ENCODE assay signal across 18 cellular contexts in genomic region chr6:7060769-7061516, GRCh38. TPM values are rescaled to one million over a fixed set of nuclear protein-coding genes. Genes with fewer than 3 reads are reported as not detected.
A peak's percentile ranks its signal among the peaks of the same experiment; 100 is the strongest.
DNase-seq lines count a peak whose midpoint lies in the region; ATAC-seq and TF ChIP-seq lines count a peak whose summit lies in the region.
"Had no signal": no experiment of that assay in that cellular context is flagged by ENCODE, and none has a peak within 500 bp of the region (broad histone marks: within the 10 kb centered on the region; RNA-seq: fewer than 3 reads in every experiment).

No MANE protein-coding gene starts in this region.

- intact Hi-C loops in lower lobe of right lung (cut with DNase I) = no loop called here
- intact Hi-C loops in activated CD8-positive, alpha-beta T cell treated with anti-CD3 and anti-CD28 coated beads for 36 hours (cut with micrococcal nuclease) = no loop called here

- H3K36me3 ChIP-seq in lower lobe of right lung (no peaks in the 10 kb centered on the region), urinary bladder (ENCODE audit: insufficient read depth) (no peaks in the 10 kb centered on the region)
- H3K36me3 ChIP-seq in effector memory CD4-positive, alpha-beta T cell (ENCODE audit: control insufficient read depth, insufficient read depth, low read length) = no peaks in the 10 kb centered on the region
- H3K36me3 ChIP-seq: tibial artery had no signal

- H3K36me3 Mint-ChIP-seq in activated CD8-positive, alpha-beta T cell treated with anti-CD3 and anti-CD28 coated beads for 36 hours (ENCODE audit: low read depth) = no peaks in the 10 kb centered on the region
- no peaks in the 10 kb centered on the region for H3K36me3 Mint-ChIP-seq in activated naive CD4-positive, alpha-beta T cell treated with anti-CD3 and anti-CD28 coated beads, Interleukin-2, amount 50 U/mL, for 72 hours

- no peaks in the 10 kb centered on the region for H3K9me3 Mint-ChIP-seq in activated CD8-positive, alpha-beta T cell treated with anti-CD3 and anti-CD28 coated beads for 36 hours
- H3K9me3 Mint-ChIP-seq in activated naive CD4-positive, alpha-beta T cell treated with anti-CD3 and anti-CD28 coated beads, Interleukin-2, amount 50 U/mL, for 72 hours = no peaks in the 10 kb centered on the region
- H3K9me3 Mint-ChIP-seq: CD4-positive, alpha-beta T cell had no signal

- H3K4me3 Mint-ChIP-seq in activated CD8-positive, alpha-beta T cell treated with anti-CD3 and anti-CD28 coated beads for 36 hours = no peak overlapping the region
- H3K4me3 Mint-ChIP-seq: CD4-positive, alpha-beta T cell had no signal

- no peak overlapping the region for H3K4me3 ChIP-seq in lower lobe of right lung
- H3K4me3 ChIP-seq in urinary bladder (ENCODE audit: low read depth, low read length) = no peak overlapping the region
- no peak overlapping the region for H3K4me3 ChIP-seq in effector memory CD4-positive, alpha-beta T cell (ENCODE audit: insufficient read depth, low read depth, low read length, poor library complexity, severe bottlenecking)
- H3K4me3 ChIP-seq: tibial artery had no signal

- DNase-seq in NCI-H510A treated with DMSO at 0.1 percent for 48 hours (lab: John Stamatoyannopoulos, UW) = peak; percentile 62
- no peak for DNase-seq in NCI-H510A (lab: John Stamatoyannopoulos, UW)
- peak; percentile 46 to 64 for DNase-seq in T47D (ENCODE audit: low read depth in 1 of 2, low spot score in 1 of 2)
- no peak for DNase-seq in lower lobe of right lung
- no peak for DNase-seq in activated CD8-positive, alpha-beta T cell treated with anti-CD3 and anti-CD28 coated beads for 36 hours
- no peak for DNase-seq in effector memory CD4-positive, alpha-beta T cell
- DNase-seq in activated naive CD4-positive, alpha-beta T cell treated with anti-CD3 and anti-CD28 coated beads, Interleukin-2, amount 50 U/mL, for 72 hours (ENCODE audit: low spot score in 2 of 2) = no peak
- DNase-seq: activated effector memory CD4-positive, alpha-beta T cell treated with Interleukin-2 at 50 U/mL for 16 hours; CD4-positive, alpha-beta T cell; DND-41; foreskin melanocyte; KBM-7; NCI-H1092; NCI-H2171 treated with DMSO at 0.1 percent for 48 hours; tibial artery had no signal

- ATAC-seq in lower lobe of right lung = peak in 1 of 2 donors; percentile 39
- no peak for ATAC-seq in activated CD8-positive, alpha-beta T cell treated with anti-CD3 and anti-CD28 coated beads for 36 hours
- no peak for ATAC-seq in activated naive CD4-positive, alpha-beta T cell treated with anti-CD3 and anti-CD28 coated beads, Interleukin-2, amount 50 U/mL, for 72 hours
- ATAC-seq: left lobe of liver, Right ventricle myocardium inferior had no signal

- CTCF ChIA-PET in activated CD8-positive, alpha-beta T cell treated with anti-CD3 and anti-CD28 coated beads for 36 hours (lab: Charles Lee) = interaction anchor here (1.8 kb wide), 1 partner anchor 183 kb away, joined by 5 read pairs; no protein-coding TSS in a partner anchor

- TF ChIP-seq CTCF in lower lobe of right lung (IDR thresholded peaks at IDR 0.05) = no peak
- TF ChIP-seq CTCF in activated CD8-positive, alpha-beta T cell treated with anti-CD3 and anti-CD28 coated beads for 36 hours (IDR thresholded peaks at IDR 0.05) = no peak

- H3K27me3 ChIP-seq in lower lobe of right lung (ENCODE audit: low read depth) = no peaks in the 10 kb centered on the region
- no peaks in the 10 kb centered on the region for H3K27me3 ChIP-seq in effector memory CD4-positive, alpha-beta T cell (replicated peaks; ENCODE audit: control insufficient read depth, insufficient read depth, low read length, poor library complexity, severe bottlenecking)
- H3K27me3 ChIP-seq: tibial artery had no signal

- H3K27me3 Mint-ChIP-seq in activated CD8-positive, alpha-beta T cell treated with anti-CD3 and anti-CD28 coated beads for 36 hours = no peaks in the 10 kb centered on the region
- H3K27me3 Mint-ChIP-seq: CD4-positive, alpha-beta T cell had no signal

- peaks cover 15% of the 10 kb centered on the region for H3K4me1 Mint-ChIP-seq in activated CD8-positive, alpha-beta T cell treated with anti-CD3 and anti-CD28 coated beads for 36 hours (ENCODE audit: low read depth)

- WGBS in urinary bladder = 92% methylated on average over 6 of the region's 6 CpGs

- POLR2A ChIA-PET in activated CD8-positive, alpha-beta T cell treated with anti-CD3 and anti-CD28 coated beads for 36 hours (lab: Charles Lee) = no interaction called here

- H3K4me1 ChIP-seq in lower lobe of right lung (peaks cover 20% of the 10 kb centered on the region), urinary bladder (ENCODE audit: insufficient read depth) (peaks cover 2% of the 10 kb centered on the region)
- H3K4me1 ChIP-seq in effector memory CD4-positive, alpha-beta T cell (ENCODE audit: control insufficient read depth, insufficient read depth, low read length, poor library complexity, severe bottlenecking) = no peaks in the 10 kb centered on the region
- H3K4me1 ChIP-seq: tibial artery had no signal

- no peaks in the 10 kb centered on the region for H3K9me3 ChIP-seq in lower lobe of right lung
- H3K9me3 ChIP-seq in effector memory CD4-positive, alpha-beta T cell (ENCODE audit: control insufficient read depth, low read length) = no peaks in the 10 kb centered on the region
- H3K9me3 ChIP-seq: tibial artery had no signal

- in situ Hi-C loops in T47D (cut with HindIII; ENCODE audit: low pct_unique_long_range_greater_than_20kb, low sequenced_read_pairs) = no loop called here

- no peak overlapping the region for H3K27ac Mint-ChIP-seq in activated CD8-positive, alpha-beta T cell treated with anti-CD3 and anti-CD28 coated beads for 36 hours
- no peak overlapping the region for H3K27ac Mint-ChIP-seq in activated naive CD4-positive, alpha-beta T cell treated with anti-CD3 and anti-CD28 coated beads, Interleukin-2, amount 50 U/mL, for 72 hours
- H3K27ac Mint-ChIP-seq: CD4-positive, alpha-beta T cell had no signal

- H3K27ac ChIP-seq in lower lobe of right lung (peak overlapping the region; percentile 51), urinary bladder (ENCODE audit: low read depth) (peak overlapping the region; percentile 18)
- H3K27ac ChIP-seq in effector memory CD4-positive, alpha-beta T cell (ENCODE audit: insufficient read depth, low read length, poor library complexity, severe bottlenecking) = no peak overlapping the region
- H3K27ac ChIP-seq: tibial artery had no signal

RNA-seq across cellular contexts. Expression of gene RREB1, which starts 46.8 kb away (rescaled TPM):
- total RNA-seq in lower lobe of right lung (62.8 TPM), urinary bladder (25.9 TPM)
- 10.8 TPM for polyA plus RNA-seq in urinary bladder
- total RNA-seq in activated CD8-positive, alpha-beta T cell treated with anti-CD3 and anti-CD28 coated beads for 36 hours = 10 to 100 TPM; 18.7 to 19.7 TPM
- 10 to 100 TPM; 15.0 to 22.4 TPM for total RNA-seq in activated naive CD4-positive, alpha-beta T cell treated with anti-CD3 and anti-CD28 coated beads, Interleukin-2, amount 50 U/mL, for 72 hours

Comparison
In these comparisons a context has a peak if more than half of its experiments do, and no peak if none do; other contexts are left out.
1. DNase-seq: peak in NCI-H510A treated with DMSO at 0.1 percent for 48 hours (single experiment) and T47D (2 of 2); none in NCI-H510A (single experiment), lower lobe of right lung (single experiment), activated CD8-positive, alpha-beta T cell treated with anti-CD3 and anti-CD28 coated beads for 36 hours (single experiment), effector memory CD4-positive, alpha-beta T cell (0 of 3) and activated naive CD4-positive, alpha-beta T cell treated with anti-CD3 and anti-CD28 coated beads, Interleukin-2, amount 50 U/mL, for 72 hours (0 of 2).